1 cellular context compared by ENCODE assay signal in the genomic region with DNA sequence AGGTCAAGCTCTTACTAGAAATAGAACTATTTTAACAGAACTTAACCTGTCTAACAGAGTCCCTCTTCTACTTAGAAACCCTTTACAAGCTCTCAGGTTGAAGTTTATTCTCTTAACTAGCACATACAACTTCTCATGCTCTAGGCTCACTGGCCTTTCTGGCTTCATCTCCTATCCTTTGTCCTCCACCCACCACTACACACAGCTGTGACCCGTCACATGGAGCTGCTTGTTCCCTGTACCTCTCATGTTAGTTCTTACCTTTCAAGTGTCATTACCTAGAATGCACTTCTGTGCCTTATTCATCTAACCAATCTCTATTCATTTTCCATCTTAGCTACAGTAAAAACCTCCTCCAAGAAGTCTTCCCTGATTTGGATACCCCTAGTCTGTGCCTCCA.
TF ChIP-seq lines count a peak whose summit lies in the region.

No MANE protein-coding gene starts in this region.

TF ChIP-seq in H1, 55 proteins besides CTCF, POLR2A, EP300 and RAD21 (continued from another document):
- TF ChIP-seq RXRA (IDR thresholded peaks at IDR 0.05; ENCODE audit: insufficient read depth, low read depth, low read length) (no peak), EGR1 (IDR thresholded peaks at IDR 0.05; ENCODE audit: borderline replicate concordance, low read depth, low read length) (no peak), POLR2AphosphoS5 (IDR thresholded peaks at IDR 0.05; ENCODE audit: low read depth, low read length) (no peak)
